In genomic region chr9:109478665-109479380, GRCh38 we compare ENCODE assay signal across 23 cellular contexts. TPM values are rescaled to one million over a fixed set of nuclear protein-coding genes. Genes with fewer than 3 reads are reported as not detected.
DNase-seq lines count a peak whose midpoint lies in the region; ATAC-seq and TF ChIP-seq lines count a peak whose summit lies in the region.
"Had no signal": no experiment of that assay in that cellular context is flagged by ENCODE, and none has a peak within 500 bp of the region (broad histone marks: within the 10 kb centered on the region; RNA-seq: fewer than 3 reads in every experiment).

No MANE protein-coding gene starts in this region.

- CTCF ChIA-PET in PC-9 (lab: Charles Lee) = no interaction called here

- H2AFZ ChIP-seq in PC-9 (no peak overlapping the region), mesenchymal stem cell (ENCODE audit: low read depth, low read length) (no peak overlapping the region)

- peaks cover 79% of the 10 kb centered on the region for H3K79me2 ChIP-seq in PC-9 (ENCODE audit: low read depth)

- peak overlapping the region; percentile 81 for H2AK5ac ChIP-seq in mesenchymal stem cell (ENCODE audit: low read length, severe bottlenecking)

- TF ChIP-seq CTCF in PC-9 (conservative IDR thresholded peaks at IDR 0.05) (no peak), ascending aorta (IDR thresholded peaks at IDR 0.05) (no peak), transverse colon (IDR thresholded peaks at IDR 0.05) (no peak)

- no peak overlapping the region for H4K91ac ChIP-seq in mesenchymal stem cell (ENCODE audit: low read length)

- H3K27me3 ChIP-seq in PC-9 (ENCODE audit: insufficient read depth, low read depth) (no peaks in the 10 kb centered on the region), ascending aorta (no peaks in the 10 kb centered on the region), mesenchymal stem cell (ENCODE audit: control insufficient read depth in 1 of 2, insufficient read depth in 1 of 2, low read length in 2 of 2) (peaks cover 0 to 40% of the 10 kb centered on the region in 2 experiments), transverse colon (no peaks in the 10 kb centered on the region)
- H3K27me3 ChIP-seq: SJSA1, thyroid gland had no signal

- 68% methylated on average over 6 of the region's 10 CpGs for WGBS in mesenchymal stem cell
- WGBS in transverse colon (ENCODE audit: low coverage in 1 of 2), 2 donors = 80 to 82% methylated on average over 5 to 10 of the region's 10 CpGs

- no peak overlapping the region for H3K9ac ChIP-seq in mesenchymal stem cell (ENCODE audit: low read length)

- POLR2A ChIA-PET in PC-9 (lab: Charles Lee; ENCODE audit: unreplicated experiment) = no interaction called here

- no peak overlapping the region for H3K14ac ChIP-seq in mesenchymal stem cell (ENCODE audit: low read length in 2 of 2)

- no peak overlapping the region for H4K8ac ChIP-seq in mesenchymal stem cell (ENCODE audit: low read length)

- no peak overlapping the region for H2BK15ac ChIP-seq in mesenchymal stem cell (ENCODE audit: low read depth, poor library complexity, severe bottlenecking)

- no peak overlapping the region for H3K4ac ChIP-seq in mesenchymal stem cell (ENCODE audit: low read depth in 1 of 2, low read length in 2 of 2)

- TF ChIP-seq EP300 in transverse colon (IDR thresholded peaks at IDR 0.05; ENCODE audit: low read depth) = no peak

- H3K27ac ChIP-seq in PC-9 = peak overlapping the region; percentile 99
- peak overlapping the region; percentile 84 to 93 for H3K27ac ChIP-seq in ascending aorta
- H3K27ac ChIP-seq in mesenchymal stem cell (ENCODE audit: low read length, poor library complexity, severe bottlenecking) = no peak overlapping the region
- H3K27ac ChIP-seq in transverse colon = peak overlapping the region in 3 of 4 donors; percentile 83 to 91 (median 84)
- H3K27ac ChIP-seq: SJSA1 had no signal

- H4K20me1 ChIP-seq in PC-9 (ENCODE audit: insufficient read depth) = no peaks in the 10 kb centered on the region

- H3K36me3 ChIP-seq in PC-9 (ENCODE audit: low read depth) (peaks cover 19% of the 10 kb centered on the region; the same call in 1 of the 2 replicates), ascending aorta (no peaks in the 10 kb centered on the region), mesenchymal stem cell (ENCODE audit: control insufficient read depth in 1 of 2, insufficient read depth in 2 of 2, low read depth in 1 of 2, low read length in 2 of 2) (no peaks in the 10 kb centered on the region), transverse colon (no peaks in the 10 kb centered on the region)
- H3K36me3 ChIP-seq: heart right ventricle, SJSA1, thyroid gland had no signal

- in situ Hi-C loops in transverse colon (cut with MboI; ENCODE audit: low pct_ligation_motif_present in 1 of 4, low pct_unique_long_range_greater_than_20kb in 1 of 4, low sequenced_read_pairs in 3 of 4) = no loop called here

- H3K4me1 ChIP-seq in PC-9 (replicated peaks; ENCODE audit: insufficient read depth) (peaks cover 84% of the 10 kb centered on the region), ascending aorta (peaks cover 16 to 29% of the 10 kb centered on the region in 2 donors), mesenchymal stem cell (ENCODE audit: control insufficient read depth, insufficient read depth, low read depth, low read length) (peaks cover 42% of the 10 kb centered on the region), transverse colon (peaks cover 0 to 36% (median 18%) of the 10 kb centered on the region in 4 donors)
- H3K4me1 ChIP-seq: SJSA1 had no signal

- peak overlapping the region; percentile 74 for H3K4me2 ChIP-seq in PC-9
- H3K4me2 ChIP-seq in mesenchymal stem cell (ENCODE audit: low read length, poor library complexity, severe bottlenecking) = no peak overlapping the region
- H3K4me2 ChIP-seq: smooth muscle cell had no signal

- peaks cover 72% of the 10 kb centered on the region for H3F3A ChIP-seq in PC-9 (ENCODE audit: insufficient read depth, low read depth)

- no peak overlapping the region for H2BK12ac ChIP-seq in mesenchymal stem cell (ENCODE audit: low read length in 2 of 2)

- H3K23ac ChIP-seq in mesenchymal stem cell (ENCODE audit: low read length in 2 of 2) = no peak overlapping the region

- DNase-seq in PC-9 (no peak), ascending aorta (ENCODE audit: low spot score in 2 of 2) (no peak), mesenchymal stem cell (no peak), transverse colon (no peak), Right ventricle myocardium superior (no peak), globus pallidus (ENCODE audit: low spot score) (no peak), GM03348 (ENCODE audit: low spot score) (no peak)
- DNase-seq: activated CD4-positive, alpha-beta T cell treated with anti-CD3 and anti-CD28 coated beads, Interleukin-2, amount 10 ng/mL, durations not matched to agents 7 days and 5 days; activated effector memory CD4-positive, alpha-beta T cell treated with anti-CD3 and anti-CD28 coated beads, Interleukin-2, amount 50 U/mL, for 16 hours; central memory CD4-positive, alpha-beta T cell; dermis blood vessel endothelial cell; endodermal cell; heart right ventricle; Karpas-422; mammary epithelial cell; MV-4-11; NCI-H146; stimulated activated naive CD8-positive, alpha-beta T cell treated with anti-CD3 and anti-CD28 coated beads, Interleukin-15, Interleukin-2, amounts not matched to agents 100 U/mL and 50 U/mL, for 24 hours; T-helper 9 cell; thyroid gland had no signal

- no peak overlapping the region for H3K18ac ChIP-seq in mesenchymal stem cell (ENCODE audit: low read depth in 1 of 2, low read length in 2 of 2)

- H3K4me3 ChIP-seq in PC-9 (no peak overlapping the region), ascending aorta (no peak overlapping the region), mesenchymal stem cell (ENCODE audit: insufficient read depth in 1 of 2, low read depth in 1 of 2, low read length in 2 of 2) (no peak overlapping the region), transverse colon (no peak overlapping the region)
- H3K4me3 ChIP-seq: heart right ventricle, SJSA1, smooth muscle cell, thyroid gland had no signal

- H3K9me3 ChIP-seq in PC-9 (ENCODE audit: insufficient read depth, low read depth) (no peaks in the 10 kb centered on the region), ascending aorta (no peaks in the 10 kb centered on the region), mesenchymal stem cell (ENCODE audit: control insufficient read depth, low read length) (no peaks in the 10 kb centered on the region), transverse colon (no peaks in the 10 kb centered on the region)
- H3K9me3 ChIP-seq: heart right ventricle, SJSA1, thyroid gland had no signal

- no TSS peak for BruUV-seq in PC-9 (replicated peaks; lab: Mats Ljungman, UMichigan)

- no peak for ATAC-seq in Right ventricle myocardium superior (ENCODE audit: poor library complexity)
- ATAC-seq: esophagus mucosa; heart right ventricle; stimulated activated naive CD8-positive, alpha-beta T cell treated with anti-CD3 and anti-CD28 coated beads, Interleukin-15, Interleukin-2, amounts not matched to agents 100 U/mL and 50 U/mL, for 24 hours had no signal

- H2BK120ac ChIP-seq in mesenchymal stem cell (ENCODE audit: low read depth, low read length) = no peak overlapping the region

- no peak for TF ChIP-seq POLR2A in transverse colon (IDR thresholded peaks at IDR 0.05)

- H2BK5ac ChIP-seq in mesenchymal stem cell (ENCODE audit: low read depth, low read length, poor library complexity, severe bottlenecking) = no peak overlapping the region

- H3K9me2 ChIP-seq in PC-9 (ENCODE audit: insufficient read depth) = no peaks in the 10 kb centered on the region

- H3K79me1 ChIP-seq in mesenchymal stem cell (replicated peaks; ENCODE audit: low read length, poor library complexity, severe bottlenecking) = peaks cover 38% of the 10 kb centered on the region

- intact Hi-C loops in PC-9 (cut with micrococcal nuclease; ENCODE audit: unreplicated experiment) = no loop called here
- intact Hi-C loops in ascending aorta (cut with DNase I) = loop anchor here (10.0 kb wide), 1 partner anchor 316 kb away; no protein-coding TSS in a partner anchor
- intact Hi-C loops in transverse colon (cut with DNase I; ENCODE audit: low total_unique reads) = no loop called here
- intact Hi-C loops in Right ventricle myocardium superior (cut with DNase I) = no loop called here

RNA-seq across cellular contexts. Expression of gene PTPN3, which starts 19.3 kb away (rescaled TPM):
- total RNA-seq in PC-9 (2021) (19.0 and 20.2 TPM in 2 replicates), ascending aorta (4.3 TPM), transverse colon (10 to 100 TPM; 12.7 to 27.0 (median 18.1) TPM), Right ventricle myocardium superior (38.6 TPM)
- 1.4 TPM for polyA plus RNA-seq in mesenchymal stem cell (2013, experiment 1 of 2)
- polyA plus RNA-seq in mesenchymal stem cell (2013, experiment 2 of 2) = 1.5 TPM
- total RNA-seq: activated CD4-positive, alpha-beta T cell treated with anti-CD3 and anti-CD28 coated beads, Interleukin-2, amount 10 ng/mL, durations not matched to agents 7 days and 5 days had no signal
